Comparison of ENCODE assay signal across 8 cellular contexts in genomic region chr12:95117178-95117599, GRCh38. TPM values are rescaled to one million over a fixed set of nuclear protein-coding genes. Genes with fewer than 3 reads are reported as not detected.
DNase-seq lines count a peak whose midpoint lies in the region; ATAC-seq, FAIRE-seq and TF ChIP-seq lines count a peak whose summit lies in the region.

No MANE protein-coding gene starts in this region.

- ATAC-seq in GM21529 (IDR thresholded peaks at IDR 0.05; ENCODE audit: unreplicated experiment): peak; percentile 79
- peak; percentile 33 for ATAC-seq in foreskin keratinocyte

- H3K27ac ChIP-seq in RWPE1 (peak overlapping the region; percentile 93), foreskin keratinocyte (peak overlapping the region; percentile 97), ovary (no peak overlapping the region)

- H3K27me3 ChIP-seq in foreskin keratinocyte: no peaks in the 10 kb centered on the region
- H3K27me3 ChIP-seq in ovary: no peaks in the 10 kb centered on the region

- no peak overlapping the region for H3K4me3 ChIP-seq in ovary

- no peak for FAIRE-seq in urothelium cell line (lab: Jason Lieb, UNC)

- intact Hi-C loops in ovary (cut with DNase I): loop anchor here (5.0 to 10.0 kb wide), 5 partner anchors 100 to 420 kb away; partner anchors contain the start of genes FGD6 (in 2 of the 4) and VEZT (in 2 of the 4)

- peak; percentile 66 for TF ChIP-seq CTCF in RWPE1 (conservative IDR thresholded peaks at IDR 0.05; ENCODE audit: low read depth)
- peak; percentile 93 for TF ChIP-seq CTCF in foreskin keratinocyte (conservative IDR thresholded peaks at IDR 0.05)
- peak; percentile 62 to 82 (median 82) for TF ChIP-seq CTCF in ovary (IDR thresholded peaks at IDR 0.05)

- POLR2A ChIA-PET in RWPE1 (lab: Yijun Ruan, JAX; ENCODE audit: low non-redundant PET): interaction anchor here (1.2 kb wide), 1 partner anchor 100 kb away, joined by 5 read pairs; the partner anchor contains the start of genes FGD6 and VEZT

- 33 to 47% (median 41%) methylated on average over 2 of the region's 2 CpGs for WGBS in ovary, 3 donors

- no peaks in the 10 kb centered on the region for H3K36me3 ChIP-seq in ovary

- DNase-seq in DMS53 (lab: John Stamatoyannopoulos, UW) (peak; percentile 89), LHCN-M2 (ENCODE audit: low read depth) (peak; percentile 75), RWPE1 (ENCODE audit: low spot score) (no peak), foreskin keratinocyte (no peak), ovary (peak in 4 of 5 donors; percentile 59 to 84 (median 76)), urothelium cell line (ENCODE audit: low spot score) (peak; percentile 25)
- peak; percentile 30 for DNase-seq in activated T-helper 9 cell treated with anti-CD3 and anti-CD28 coated beads, Interleukin-2, amount 50 U/mL, for 16 hours (ENCODE audit: low read depth)

- H3K4me1 ChIP-seq in foreskin keratinocyte: peaks cover 30% of the 10 kb centered on the region
- H3K4me1 ChIP-seq in ovary (ENCODE audit: insufficient read depth): peaks cover 6% of the 10 kb centered on the region

- H3K9me3 ChIP-seq in ovary: no peaks in the 10 kb centered on the region

- no peak for TF ChIP-seq EP300 in ovary (IDR thresholded peaks at IDR 0.05)

- CTCF ChIA-PET in RWPE1 (lab: Yijun Ruan, JAX): interaction anchor here (0.6 to 1.4 kb wide), 19 partner anchors 9 to 732 kb away, joined by 3 to 16 read pairs (median 4); partner anchors contain the start of genes FGD6 and VEZT

- no peak for TF ChIP-seq POLR2A in ovary (IDR thresholded peaks at IDR 0.05)

RNA-seq across cellular contexts. Expression of gene NR2C1, which starts 43.8 kb away (rescaled TPM):
- total RNA-seq in LHCN-M2 (2014; rRNA removed): 30.7 and 35.4 TPM in 2 replicates
- polyA plus RNA-seq in LHCN-M2 (2012): 11.8 TPM
- total RNA-seq in foreskin keratinocyte: 24.3 and 26.7 TPM in 2 replicates
- 17.9 and 19.3 TPM in 2 replicates for polyA plus RNA-seq in foreskin keratinocyte
- 10 to 100 TPM; 29.3 to 41.4 (median 38.2) TPM for total RNA-seq in ovary
- 10 to 100 TPM; 20.2 to 42.2 TPM for polyA plus RNA-seq in ovary

Comparison
In these comparisons a context has a peak if more than half of its experiments do, and no peak if none do; other contexts are left out.
1. DNase-seq: peak in DMS53 (single experiment), LHCN-M2 (single experiment), activated T-helper 9 cell treated with anti-CD3 and anti-CD28 coated beads, Interleukin-2, amount 50 U/mL, for 16 hours (single experiment), ovary (4 of 5) and urothelium cell line (single experiment); none in RWPE1 (single experiment) and foreskin keratinocyte (0 of 2).
2. H3K27ac ChIP-seq: peak in RWPE1 (single experiment) and foreskin keratinocyte (single experiment); none in ovary (0 of 2).
3. Peak in every context shown above with its lines, with median percentiles within 50 percentile points of each other: CTCF ChIP-seq.